ENCODE assay signal across 36 cellular contexts in genomic region chr5:163561339-163561738, GRCh38.
"Had no signal": no experiment of that assay in that cellular context is flagged by ENCODE, and none has a peak within 500 bp of the region (broad histone marks: within the 10 kb centered on the region; RNA-seq: fewer than 3 reads in every experiment).

No MANE protein-coding gene starts in this region.

- H3K27me3 ChIP-seq: ascending aorta, body of pancreas, breast epithelium had no signal

- H3K4me1 Mint-ChIP-seq: activated T-helper 17 cell treated with anti-CD3 and anti-CD28 coated beads, Interleukin-2, amount 50 U/mL, for 72 hours had no signal

- DNase-seq: activated effector memory CD4-positive, alpha-beta T cell treated with anti-CD3 and anti-CD28 coated beads, Interleukin-2, amount 50 U/mL, for 16 hours; activated effector memory CD4-positive, alpha-beta T cell treated with Interleukin-2 at 50 U/mL for 16 hours; activated gamma-delta T cell; activated gamma-delta T cell treated with Interleukin-2 at 50 U/mL for 16 hours; activated naive CD4-positive, alpha-beta T cell; activated naive CD4-positive, alpha-beta T cell treated with anti-CD3 and anti-CD28 coated beads for 36 hours; activated naive CD4-positive, alpha-beta T cell treated with anti-CD3 and anti-CD28 coated beads, Interleukin-2, amount 10 ng/mL, durations not matched to agents 7 days and 5 days; activated naive CD4-positive, alpha-beta T cell treated with anti-CD3 and anti-CD28 coated beads, Interleukin-2, amount 50 U/mL, for 16 hours; activated naive CD4-positive, alpha-beta T cell treated with Interleukin-2 at 50 U/mL for 16 hours; activated naive CD8-positive, alpha-beta T cell treated with anti-CD3 and anti-CD28 coated beads for 36 hours; activated naive CD8-positive, alpha-beta T cell treated with anti-CD3 and anti-CD28 coated beads, Interleukin-2, amount 10 ng/mL, durations not matched to agents 7 days and 5 days; activated naive CD8-positive, alpha-beta T cell treated with anti-CD3 and anti-CD28 coated beads, Interleukin-2, amount 50 U/mL, for 24 hours; activated T-cell treated with anti-CD3 and anti-CD28 coated beads, Interleukin-2, amount 50 U/mL, for 24 hours; activated T-cell treated with anti-CD3 and anti-CD28 coated beads, Interleukin-2, amount 50 U/mL, for 4 hours; activated T-cell treated with anti-CD3 and anti-CD28 coated beads, Interleukin-2, amount 50 U/mL, for 48 hours; adrenal gland; amniotic stem cell; amygdala; anterior cingulate cortex; aorta; body of pancreas; brain microvascular endothelial cell; caudate nucleus; central memory CD4-positive, alpha-beta T cell; cerebellar nuclear complex had no signal

- ATAC-seq: activated naive CD4-positive, alpha-beta T cell treated with anti-CD3 and anti-CD28 coated beads, Interleukin-2, amount 50 U/mL, for 72 hours; activated naive CD8-positive, alpha-beta T cell treated with anti-CD3 and anti-CD28 coated beads, Interleukin-2, amount 50 U/mL, for 24 hours; activated T-cell treated with anti-CD3 and anti-CD28 coated beads, Interleukin-2, amount 50 U/mL, for 4 hours; activated T-helper 17 cell treated with anti-CD3 and anti-CD28 coated beads, Interleukin-2, amount 50 U/mL, for 72 hours; body of pancreas had no signal

- H3K36me3 Mint-ChIP-seq: activated naive CD4-positive, alpha-beta T cell treated with anti-CD3 and anti-CD28 coated beads, Interleukin-2, amount 10 ng/mL, durations not matched to agents 7 days and 5 days; activated naive CD4-positive, alpha-beta T cell treated with anti-CD3 and anti-CD28 coated beads, Interleukin-2, amount 50 U/mL, for 24 hours; activated naive CD8-positive, alpha-beta T cell; activated naive CD8-positive, alpha-beta T cell treated with anti-CD3 and anti-CD28 coated beads for 36 hours; activated naive CD8-positive, alpha-beta T cell treated with anti-CD3 and anti-CD28 coated beads, Interleukin-2, amount 10 ng/mL, durations not matched to agents 7 days and 5 days; brain had no signal

- H3K27ac Mint-ChIP-seq: activated naive CD4-positive, alpha-beta T cell treated with anti-CD3 and anti-CD28 coated beads for 36 hours; activated naive CD4-positive, alpha-beta T cell treated with anti-CD3 and anti-CD28 coated beads, Interleukin-2, amount 10 ng/mL, durations not matched to agents 7 days and 5 days; activated naive CD4-positive, alpha-beta T cell treated with anti-CD3 and anti-CD28 coated beads, Interleukin-2, amount 50 U/mL, for 24 hours; activated naive CD4-positive, alpha-beta T cell treated with anti-CD3 and anti-CD28 coated beads, Interleukin-2, amount 50 U/mL, for 72 hours; activated naive CD8-positive, alpha-beta T cell; activated naive CD8-positive, alpha-beta T cell treated with anti-CD3 and anti-CD28 coated beads for 36 hours; activated naive CD8-positive, alpha-beta T cell treated with anti-CD3 and anti-CD28 coated beads, Interleukin-2, amount 10 ng/mL, durations not matched to agents 7 days and 5 days; activated naive CD8-positive, alpha-beta T cell treated with anti-CD3 and anti-CD28 coated beads, Interleukin-2, amount 50 U/mL, for 24 hours; activated T-cell treated with anti-CD3 and anti-CD28 coated beads, Interleukin-2, amount 50 U/mL, for 24 hours; activated T-helper 1 cell treated with anti-CD3 and anti-CD28 coated beads, Interleukin-12 subunit alpha, Interleukin-12 subunit beta, Interleukin-2, Interleukin-4 antibody, amounts not matched to agents 30 ng/mL and 10 ng/mL and 1 ng/mL, durations not matched to agents 14 hours and 24 hours and 36 hours; activated T-helper 17 cell treated with anti-CD3 and anti-CD28 coated beads, Interleukin-2, amount 50 U/mL, for 72 hours; activated T-helper 2 cell treated with anti-CD3 and anti-CD28 coated beads, Interferon-gamma antibody, Interleukin-2, Interleukin-4, amounts not matched to agents 10 μg/mL and 5 μg/mL and 100 μg/mL, durations not matched to agents 14 hours and 24 hours and 36 hours had no signal

- H3K4me1 ChIP-seq: breast epithelium had no signal

- H3K9me3 ChIP-seq: adrenal gland, ascending aorta, body of pancreas had no signal

- H3K36me3 ChIP-seq: adrenal gland, ascending aorta, brain microvascular endothelial cell, breast epithelium, cardiac muscle cell had no signal

- H3K9me3 Mint-ChIP-seq: activated naive CD4-positive, alpha-beta T cell treated with anti-CD3 and anti-CD28 coated beads, Interleukin-2, amount 10 ng/mL, durations not matched to agents 7 days and 5 days; activated naive CD4-positive, alpha-beta T cell treated with anti-CD3 and anti-CD28 coated beads, Interleukin-2, amount 50 U/mL, for 24 hours; activated naive CD4-positive, alpha-beta T cell treated with anti-CD3 and anti-CD28 coated beads, Interleukin-2, amount 50 U/mL, for 72 hours; activated naive CD8-positive, alpha-beta T cell treated with anti-CD3 and anti-CD28 coated beads, Interleukin-2, amount 10 ng/mL, durations not matched to agents 7 days and 5 days; activated naive CD8-positive, alpha-beta T cell treated with anti-CD3 and anti-CD28 coated beads, Interleukin-2, amount 50 U/mL, for 24 hours; activated T-cell treated with anti-CD3 and anti-CD28 coated beads, Interleukin-2, amount 50 U/mL, for 24 hours; activated T-cell treated with anti-CD3 and anti-CD28 coated beads, Interleukin-2, amount 50 U/mL, for 4 hours; activated T-helper 1 cell treated with anti-CD3 and anti-CD28 coated beads, Interleukin-12 subunit alpha, Interleukin-12 subunit beta, Interleukin-2, Interleukin-4 antibody, amounts not matched to agents 30 ng/mL and 10 ng/mL and 1 ng/mL, durations not matched to agents 14 hours and 24 hours and 36 hours; activated T-helper 17 cell treated with anti-CD3 and anti-CD28 coated beads, Interleukin-2, amount 50 U/mL, for 72 hours; activated T-helper 2 cell treated with anti-CD3 and anti-CD28 coated beads, Interferon-gamma antibody, Interleukin-2, Interleukin-4, amounts not matched to agents 10 μg/mL and 5 μg/mL and 100 μg/mL, durations not matched to agents 14 hours and 24 hours and 36 hours; central memory CD8-positive, alpha-beta T cell had no signal

- H3K4me3 Mint-ChIP-seq: activated naive CD4-positive, alpha-beta T cell treated with anti-CD3 and anti-CD28 coated beads for 36 hours; activated naive CD4-positive, alpha-beta T cell treated with anti-CD3 and anti-CD28 coated beads, Interleukin-2, amount 10 ng/mL, durations not matched to agents 7 days and 5 days; activated naive CD4-positive, alpha-beta T cell treated with anti-CD3 and anti-CD28 coated beads, Interleukin-2, amount 50 U/mL, for 24 hours; activated naive CD8-positive, alpha-beta T cell; activated naive CD8-positive, alpha-beta T cell treated with anti-CD3 and anti-CD28 coated beads for 36 hours; activated naive CD8-positive, alpha-beta T cell treated with anti-CD3 and anti-CD28 coated beads, Interleukin-2, amount 10 ng/mL, durations not matched to agents 7 days and 5 days; activated naive CD8-positive, alpha-beta T cell treated with anti-CD3 and anti-CD28 coated beads, Interleukin-2, amount 50 U/mL, for 24 hours; activated T-cell treated with anti-CD3 and anti-CD28 coated beads, Interleukin-2, amount 50 U/mL, for 24 hours; activated T-cell treated with anti-CD3 and anti-CD28 coated beads, Interleukin-2, amount 50 U/mL, for 4 hours; activated T-helper 1 cell treated with anti-CD3 and anti-CD28 coated beads, Interleukin-12 subunit alpha, Interleukin-12 subunit beta, Interleukin-2, Interleukin-4 antibody, amounts not matched to agents 30 ng/mL and 10 ng/mL and 1 ng/mL, durations not matched to agents 14 hours and 24 hours and 36 hours; activated T-helper 17 cell treated with anti-CD3 and anti-CD28 coated beads, Interleukin-2, amount 50 U/mL, for 72 hours; brain; central memory CD8-positive, alpha-beta T cell had no signal

- H3K27ac ChIP-seq: adrenal gland, ascending aorta, body of pancreas, brain microvascular endothelial cell, breast epithelium, cardiac muscle cell had no signal

- H3K4me3 ChIP-seq: adrenal gland, ascending aorta, body of pancreas, breast epithelium, cardiac muscle cell had no signal
